9 cellular contexts compared by ENCODE assay signal in genomic region chr17:21513012-21513570, GRCh38.
A peak's percentile ranks its signal among the peaks of the same experiment; 100 is the strongest.
DNase-seq lines count a peak whose midpoint lies in the region; ATAC-seq and TF ChIP-seq lines count a peak whose summit lies in the region.
"Had no signal": no experiment of that assay in that cellular context is flagged by ENCODE, and none has a peak within 500 bp of the region (broad histone marks: within the 10 kb centered on the region; RNA-seq: fewer than 3 reads in every experiment).

No MANE protein-coding gene starts in this region.

- intact Hi-C loops in activated CD8-positive, alpha-beta T cell treated with anti-CD3 and anti-CD28 coated beads for 36 hours (cut with micrococcal nuclease), result loop anchor here (5.0 to 10.0 kb wide), 4 partner anchors 56 to 388 kb away; partner anchors contain the start of genes DHRS7B and MAP2K3

- peaks cover 23% of the 10 kb centered on the region for H3K27me3 Mint-ChIP-seq in activated CD8-positive, alpha-beta T cell treated with anti-CD3 and anti-CD28 coated beads for 36 hours

- CTCF ChIA-PET in activated CD8-positive, alpha-beta T cell treated with anti-CD3 and anti-CD28 coated beads for 36 hours (lab: Charles Lee), result interaction anchor here (0.6 to 4.6 kb wide), 22 partner anchors 9 to 417 kb away, joined by 3 to 62 read pairs (median 4); no protein-coding TSS in a partner anchor

- H3K4me3 Mint-ChIP-seq in activated CD8-positive, alpha-beta T cell treated with anti-CD3 and anti-CD28 coated beads for 36 hours, result no peak overlapping the region
- H3K4me3 Mint-ChIP-seq: activated naive CD4-positive, alpha-beta T cell treated with anti-CD3 and anti-CD28 coated beads, Interleukin-2, amount 50 U/mL, for 24 hours had no signal

- H3K4me3 ChIP-seq in HFF-Myc (replicated peaks; ENCODE audit: low read depth, low read length), result no peak overlapping the region

- POLR2A ChIA-PET in activated CD8-positive, alpha-beta T cell treated with anti-CD3 and anti-CD28 coated beads for 36 hours (lab: Charles Lee), result interaction anchor here (1.0 kb wide), 1 partner anchor 56 kb away, joined by 3 read pairs; no protein-coding TSS in a partner anchor

- H3K9me3 Mint-ChIP-seq in activated CD8-positive, alpha-beta T cell treated with anti-CD3 and anti-CD28 coated beads for 36 hours, result no peaks in the 10 kb centered on the region
- H3K9me3 Mint-ChIP-seq: activated naive CD4-positive, alpha-beta T cell treated with anti-CD3 and anti-CD28 coated beads, Interleukin-2, amount 50 U/mL, for 24 hours had no signal

- peak; percentile 73 for DNase-seq in CMK (ENCODE audit: low read depth)
- DNase-seq in HFF-Myc (ENCODE audit: extremely low read depth, low read depth), result peak; percentile 22
- DNase-seq in NCI-H748 treated with DMSO at 0.1 percent for 48 hours (lab: John Stamatoyannopoulos, UW), result peak; percentile 34
- DNase-seq in activated CD8-positive, alpha-beta T cell treated with anti-CD3 and anti-CD28 coated beads for 36 hours, result peak; percentile 83
- peak; percentile 71 for DNase-seq in effector CD4-positive, alpha-beta T cell
- peak; percentile 72 to 85 for DNase-seq in lung microvascular endothelial cell (ENCODE audit: low read depth in 2 of 2)
- DNase-seq in stimulated activated CD4-positive, alpha-beta T cell treated with anti-CD3 and anti-CD28 coated beads, TNF-alpha, amount 100 ng/mL, for 48 hours (ENCODE audit: low read depth in 3 of 3), result peak; percentile 51 to 71 (median 54)

- no peaks in the 10 kb centered on the region for H3K36me3 Mint-ChIP-seq in activated CD8-positive, alpha-beta T cell treated with anti-CD3 and anti-CD28 coated beads for 36 hours (ENCODE audit: low read depth)
- H3K36me3 Mint-ChIP-seq: activated naive CD4-positive, alpha-beta T cell treated with anti-CD3 and anti-CD28 coated beads, Interleukin-2, amount 50 U/mL, for 24 hours had no signal

- TF ChIP-seq CTCF in HFF-Myc (IDR thresholded peaks at IDR 0.05; ENCODE audit: low read depth, low read length, missing control alignments), result peak; percentile 67
- TF ChIP-seq CTCF in activated CD8-positive, alpha-beta T cell treated with anti-CD3 and anti-CD28 coated beads for 36 hours (IDR thresholded peaks at IDR 0.05), result peak; percentile 82

- H3K27ac Mint-ChIP-seq in activated CD8-positive, alpha-beta T cell treated with anti-CD3 and anti-CD28 coated beads for 36 hours, result no peak overlapping the region
- H3K27ac Mint-ChIP-seq: activated naive CD4-positive, alpha-beta T cell treated with anti-CD3 and anti-CD28 coated beads, Interleukin-2, amount 50 U/mL, for 24 hours had no signal

- peak; percentile 79 for ATAC-seq in activated CD8-positive, alpha-beta T cell treated with anti-CD3 and anti-CD28 coated beads for 36 hours
- ATAC-seq in HG03469 (IDR thresholded peaks at IDR 0.05; ENCODE audit: unreplicated experiment), result no peak

- peaks cover 9% of the 10 kb centered on the region for H3K4me1 Mint-ChIP-seq in activated CD8-positive, alpha-beta T cell treated with anti-CD3 and anti-CD28 coated beads for 36 hours (ENCODE audit: low read depth)

Comparison
In these comparisons a context has a peak if more than half of its experiments do, and no peak if none do; other contexts are left out.
1. DNase-seq: peak in every context shown above with its lines; median percentile 83 in activated CD8-positive, alpha-beta T cell treated with anti-CD3 and anti-CD28 coated beads for 36 hours; 78 in lung microvascular endothelial cell; 73 in CMK; 71 in effector CD4-positive, alpha-beta T cell; 54 in stimulated activated CD4-positive, alpha-beta T cell treated with anti-CD3 and anti-CD28 coated beads, TNF-alpha, amount 100 ng/mL, for 48 hours; 34 in NCI-H748 treated with DMSO at 0.1 percent for 48 hours; 22 in HFF-Myc.